Comparison of ENCODE assay signal across 9 cellular contexts in the genomic region with DNA sequence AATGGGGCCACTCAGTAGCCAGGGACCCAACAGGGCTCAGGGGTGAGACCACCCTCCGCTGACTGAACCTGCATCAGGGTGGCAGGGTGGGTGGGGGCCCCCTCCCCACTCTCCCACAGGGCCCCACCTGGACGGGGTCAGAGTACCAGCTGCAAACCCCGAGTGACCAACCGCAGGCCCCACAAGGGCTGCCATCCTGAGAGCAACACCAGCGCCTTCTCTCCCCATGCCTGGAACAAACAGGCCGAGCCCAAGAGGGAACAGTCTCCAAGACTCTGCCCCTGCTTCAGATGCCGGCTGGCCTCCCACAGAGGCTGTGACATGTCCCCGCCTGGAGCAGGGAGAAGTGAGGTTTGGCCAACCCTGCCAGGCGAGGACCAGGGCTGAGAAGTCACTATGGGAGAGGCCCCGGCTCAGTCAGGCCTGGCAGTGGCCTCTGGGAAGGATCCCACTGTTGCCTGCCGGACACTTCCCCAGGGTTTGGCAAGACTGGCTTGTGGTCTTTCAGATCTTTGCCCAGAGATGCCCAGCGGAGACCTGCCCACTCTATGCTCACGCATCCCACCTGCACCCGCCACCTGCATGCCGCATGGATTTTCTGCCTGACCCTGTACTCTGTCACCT.
DNase-seq lines count a peak whose midpoint lies in the region; ATAC-seq and TF ChIP-seq lines count a peak whose summit lies in the region.
"Had no signal": no experiment of that assay in that cellular context is flagged by ENCODE, and none has a peak within 500 bp of the region (broad histone marks: within the 10 kb centered on the region; RNA-seq: fewer than 3 reads in every experiment).

No MANE protein-coding gene starts in this region.

- DNase-seq in CD1c-positive myeloid dendritic cell (ENCODE audit: extremely low spot score) (peak; percentile 41), coronary artery (ENCODE audit: low spot score) (no peak), iPS-NIHi11 (ENCODE audit: low spot score) (no peak), NCI-H2029 treated with DMSO at 0.1 percent for 48 hours (lab: John Stamatoyannopoulos, UW) (no peak), NCI-H2227 (lab: John Stamatoyannopoulos, UW; ENCODE audit: unreplicated experiment) (no peak)

- no peaks in the 10 kb centered on the region for H3K9me3 ChIP-seq in KOPT-K1 (ENCODE audit: insufficient read depth, low read length, poor library complexity, severe bottlenecking)
- H3K9me3 ChIP-seq in neutrophil = no peaks in the 10 kb centered on the region
- H3K9me3 ChIP-seq: MG63 had no signal

- H3K27ac ChIP-seq in KOPT-K1 (ENCODE audit: low read depth, low read length, poor library complexity, severe bottlenecking) = peak overlapping the region; percentile 76
- H3K27ac ChIP-seq in coronary artery = peak overlapping the region in 1 of 2 donors; percentile 7
- peak overlapping the region; percentile 82 for H3K27ac ChIP-seq in neutrophil

- H3K36me3 ChIP-seq in KOPT-K1 (ENCODE audit: insufficient read depth, low read length) (peaks cover 14% of the 10 kb centered on the region), neutrophil (peaks cover 25% of the 10 kb centered on the region)
- H3K36me3 ChIP-seq: MG63 had no signal

- H3K4me3 ChIP-seq in coronary artery (peak overlapping the region; percentile 56), neutrophil (ENCODE audit: low read depth in 1 of 2, low read length in 1 of 2) (peak overlapping the region in 1 of 2 experiments; percentile 36)
- H3K4me3 ChIP-seq: MG63 had no signal

- H3K4me1 ChIP-seq in neutrophil (ENCODE audit: control insufficient read depth in 1 of 2, insufficient read depth in 1 of 2, low read depth in 1 of 2, low read length in 1 of 2) = peaks cover 55 to 63% of the 10 kb centered on the region in 2 experiments

- no peaks in the 10 kb centered on the region for H3K27me3 ChIP-seq in neutrophil
- H3K27me3 ChIP-seq: MG63 had no signal

- ATAC-seq in HG03457 (IDR thresholded peaks at IDR 0.05; ENCODE audit: unreplicated experiment) = no peak

- TF ChIP-seq CTCF in coronary artery (IDR thresholded peaks at IDR 0.05) (no peak), neutrophil (IDR thresholded peaks at IDR 0.05) (no peak)
